Comparison of ENCODE assay signal across 2 cellular contexts in the genomic region with DNA sequence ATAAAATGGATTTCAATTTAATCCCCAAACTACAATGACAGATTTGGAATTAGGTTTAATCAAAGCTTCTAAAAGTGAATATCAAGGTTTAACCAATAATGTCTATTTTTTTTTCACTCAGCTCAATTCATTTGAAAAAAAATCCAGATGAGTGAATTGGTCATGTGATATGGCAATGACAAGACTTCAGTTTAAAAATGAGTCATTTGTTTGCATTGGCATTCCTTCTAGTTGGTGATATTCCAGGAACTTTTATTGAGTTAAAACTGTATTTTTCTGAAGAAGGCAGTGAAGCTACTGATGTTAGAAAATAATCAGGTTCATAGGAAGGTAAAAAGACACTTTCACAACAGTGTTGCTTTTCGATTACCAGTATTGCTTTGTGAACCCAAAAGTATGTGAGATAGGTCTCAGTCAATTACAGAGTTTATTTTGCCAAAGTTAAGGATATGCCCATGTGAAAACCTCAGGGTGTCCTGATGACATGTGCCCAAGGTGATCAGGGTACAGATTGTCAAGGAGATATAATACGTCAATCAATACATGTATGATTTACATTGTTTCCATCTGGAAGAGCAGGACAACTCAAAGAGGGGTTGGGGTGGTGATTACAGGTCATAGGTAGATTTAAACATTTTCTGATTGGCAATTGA.
TF ChIP-seq lines count a peak whose summit lies in the region.

No MANE protein-coding gene starts in this region.

TF ChIP-seq in SK-N-SH, 30 proteins besides CTCF, POLR2A, EP300 and RAD21 (continued from another document):
- TF ChIP-seq, protein P1, sequence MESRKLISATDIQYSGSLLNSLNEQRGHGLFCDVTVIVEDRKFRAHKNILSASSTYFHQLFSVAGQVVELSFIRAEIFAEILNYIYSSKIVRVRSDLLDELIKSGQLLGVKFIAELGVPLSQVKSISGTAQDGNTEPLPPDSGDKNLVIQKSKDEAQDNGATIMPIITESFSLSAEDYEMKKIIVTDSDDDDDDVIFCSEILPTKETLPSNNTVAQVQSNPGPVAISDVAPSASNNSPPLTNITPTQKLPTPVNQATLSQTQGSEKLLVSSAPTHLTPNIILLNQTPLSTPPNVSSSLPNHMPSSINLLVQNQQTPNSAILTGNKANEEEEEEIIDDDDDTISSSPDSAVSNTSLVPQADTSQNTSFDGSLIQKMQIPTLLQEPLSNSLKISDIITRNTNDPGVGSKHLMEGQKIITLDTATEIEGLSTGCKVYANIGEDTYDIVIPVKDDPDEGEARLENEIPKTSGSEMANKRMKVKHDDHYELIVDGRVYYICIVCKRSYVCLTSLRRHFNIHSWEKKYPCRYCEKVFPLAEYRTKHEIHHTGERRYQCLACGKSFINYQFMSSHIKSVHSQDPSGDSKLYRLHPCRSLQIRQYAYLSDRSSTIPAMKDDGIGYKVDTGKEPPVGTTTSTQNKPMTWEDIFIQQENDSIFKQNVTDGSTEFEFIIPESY (IDR thresholded peaks at IDR 0.05; ENCODE audit: borderline replicate concordance, low read depth): no peak
- TF ChIP-seq TCF12 (IDR thresholded peaks at IDR 0.05): 0 out of 2 replicates have a peak, but pooled peaks have one; percentile 7
- peak; percentile 50; the same call in 1 of the 2 replicates for TF ChIP-seq NFIC (IDR thresholded peaks at IDR 0.05; ENCODE audit: borderline replicate concordance)
- no peak for TF ChIP-seq RXRA (IDR thresholded peaks at IDR 0.05; ENCODE audit: borderline replicate concordance, low read depth)
- TF ChIP-seq, protein P2, sequence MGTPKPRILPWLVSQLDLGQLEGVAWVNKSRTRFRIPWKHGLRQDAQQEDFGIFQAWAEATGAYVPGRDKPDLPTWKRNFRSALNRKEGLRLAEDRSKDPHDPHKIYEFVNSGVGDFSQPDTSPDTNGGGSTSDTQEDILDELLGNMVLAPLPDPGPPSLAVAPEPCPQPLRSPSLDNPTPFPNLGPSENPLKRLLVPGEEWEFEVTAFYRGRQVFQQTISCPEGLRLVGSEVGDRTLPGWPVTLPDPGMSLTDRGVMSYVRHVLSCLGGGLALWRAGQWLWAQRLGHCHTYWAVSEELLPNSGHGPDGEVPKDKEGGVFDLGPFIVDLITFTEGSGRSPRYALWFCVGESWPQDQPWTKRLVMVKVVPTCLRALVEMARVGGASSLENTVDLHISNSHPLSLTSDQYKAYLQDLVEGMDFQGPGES (IDR thresholded peaks at IDR 0.05; ENCODE audit: low read depth, low read length): no peak
- TF ChIP-seq, protein P3, sequence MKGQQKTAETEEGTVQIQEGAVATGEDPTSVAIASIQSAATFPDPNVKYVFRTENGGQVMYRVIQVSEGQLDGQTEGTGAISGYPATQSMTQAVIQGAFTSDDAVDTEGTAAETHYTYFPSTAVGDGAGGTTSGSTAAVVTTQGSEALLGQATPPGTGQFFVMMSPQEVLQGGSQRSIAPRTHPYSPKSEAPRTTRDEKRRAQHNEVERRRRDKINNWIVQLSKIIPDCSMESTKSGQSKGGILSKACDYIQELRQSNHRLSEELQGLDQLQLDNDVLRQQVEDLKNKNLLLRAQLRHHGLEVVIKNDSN (IDR thresholded peaks at IDR 0.05; ENCODE audit: borderline replicate concordance, low read depth): peak; percentile 59
- TF ChIP-seq RCOR1 (IDR thresholded peaks at IDR 0.05; ENCODE audit: low read length): no peak
- no peak for TF ChIP-seq FOXJ3 (CRISPR knock-in tag; IDR thresholded peaks at IDR 0.05)
- no peak for TF ChIP-seq FOXM1 (IDR thresholded peaks at IDR 0.05; ENCODE audit: low read depth)
- no peak for TF ChIP-seq CHD2 (IDR thresholded peaks at IDR 0.05; ENCODE audit: low read length, partially characterized antibody)
- TF ChIP-seq EZH2phosphoT487 (IDR thresholded peaks at IDR 0.05; ENCODE audit: borderline replicate concordance, low read depth): no peak
- no peak for TF ChIP-seq TEAD4 (IDR thresholded peaks at IDR 0.05; ENCODE audit: borderline replicate concordance, insufficient read depth)

TF ChIP-seq in SK-N-SH treated with all-trans-retinoic acid at 6 μM for 48 hours, 23 proteins besides CTCF, POLR2A, EP300 and RAD21 (continued from another document):
- TF ChIP-seq TCF4 (CRISPR knock-in tag; IDR thresholded peaks at IDR 0.05; ENCODE audit: borderline replicate concordance): no peak
- no peak for TF ChIP-seq ZFP30 (CRISPR knock-in tag; IDR thresholded peaks at IDR 0.05)
- no peak for TF ChIP-seq ESRRG (CRISPR knock-in tag; IDR thresholded peaks at IDR 0.05)
